ENCODE assay signal across 22 cellular contexts in the genomic region with DNA sequence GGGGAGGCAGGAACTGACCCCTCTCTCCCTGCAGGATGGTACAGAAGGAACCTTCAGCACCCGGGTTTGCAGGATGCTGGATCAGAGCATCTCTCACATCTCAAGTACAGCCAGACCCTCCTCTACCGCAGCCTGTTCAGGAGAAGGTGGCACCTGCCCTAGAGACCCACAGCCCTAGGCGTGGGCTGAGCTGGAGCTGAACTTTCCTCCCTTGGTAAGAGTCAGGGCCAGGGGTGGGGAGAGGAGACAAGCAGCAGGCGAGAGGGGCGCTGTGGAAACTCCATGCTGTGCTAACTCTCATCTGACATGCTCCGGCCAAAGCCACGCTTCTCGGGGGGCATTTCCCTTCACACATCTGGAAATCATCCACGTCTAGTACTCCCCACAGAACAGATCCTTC.
DNase-seq lines count a peak whose midpoint lies in the region; ATAC-seq and TF ChIP-seq lines count a peak whose summit lies in the region.
"Had no signal": no experiment of that assay in that cellular context is flagged by ENCODE, and none has a peak within 500 bp of the region (broad histone marks: within the 10 kb centered on the region; RNA-seq: fewer than 3 reads in every experiment).

No MANE protein-coding gene starts in this region.

- no peaks in the 10 kb centered on the region for H3K4me1 Mint-ChIP-seq in activated CD8-positive, alpha-beta T cell treated with anti-CD3 and anti-CD28 coated beads for 36 hours (ENCODE audit: low read depth)

- H4K20me1 ChIP-seq in OCI-LY1 (ENCODE audit: insufficient read depth, low read length), result no peaks in the 10 kb centered on the region

- no peak overlapping the region for H2BK12ac ChIP-seq in neuronal stem cell (ENCODE audit: low read length)

- H4K91ac ChIP-seq in neuronal stem cell (ENCODE audit: low read depth, low read length, poor library complexity), result no peak overlapping the region

- H3K9me3 ChIP-seq in right cardiac atrium (ENCODE audit: control insufficient read depth, low read length) (no peaks in the 10 kb centered on the region), OCI-LY1 (ENCODE audit: low read length) (no peaks in the 10 kb centered on the region), neuronal stem cell (replicated peaks in 1 of 2; ENCODE audit: control insufficient read depth in 2 of 2, insufficient read depth in 1 of 2, low read depth in 1 of 2, low read length in 2 of 2) (no peaks in the 10 kb centered on the region)
- H3K9me3 ChIP-seq: HAP-1, MG63, Peyer's patch had no signal

- H3K4me1 ChIP-seq in right cardiac atrium (ENCODE audit: control insufficient read depth, insufficient read depth, low read length), result no peaks in the 10 kb centered on the region
- H3K4me1 ChIP-seq in OCI-LY1 (ENCODE audit: insufficient read depth, low read length, severe bottlenecking), result peaks cover 82% of the 10 kb centered on the region
- H3K4me1 ChIP-seq in neuronal stem cell (ENCODE audit: control insufficient read depth in 2 of 2, insufficient read depth in 1 of 2, low read depth in 1 of 2, low read length in 2 of 2), result peaks cover 0 to 5% of the 10 kb centered on the region in 2 donors
- H3K4me1 ChIP-seq: Peyer's patch had no signal

- H2BK15ac ChIP-seq in neuronal stem cell (ENCODE audit: low read length), result no peak overlapping the region

- H3K79me1 ChIP-seq in neuronal stem cell (ENCODE audit: low read depth, low read length), result peaks cover 16% of the 10 kb centered on the region

- CTCF ChIA-PET in activated CD8-positive, alpha-beta T cell treated with anti-CD3 and anti-CD28 coated beads for 36 hours (lab: Charles Lee), result no interaction called here

- no peaks in the 10 kb centered on the region for H3K36me3 Mint-ChIP-seq in activated CD8-positive, alpha-beta T cell treated with anti-CD3 and anti-CD28 coated beads for 36 hours (ENCODE audit: low read depth)

- H3K18ac ChIP-seq in neuronal stem cell (ENCODE audit: low read length), result peak overlapping the region; percentile 5

- no peaks in the 10 kb centered on the region for H3F3A ChIP-seq in OCI-LY1 (ENCODE audit: insufficient read depth, low read length)

- H4K8ac ChIP-seq in neuronal stem cell (ENCODE audit: low read depth, low read length), result no peak overlapping the region

- DNase-seq in left ventricle myocardium superior, result no peak
- no peak for DNase-seq in right cardiac atrium
- DNase-seq in neuronal stem cell (ENCODE audit: low spot score), result no peak
- no peak for DNase-seq in activated CD8-positive, alpha-beta T cell treated with anti-CD3 and anti-CD28 coated beads for 36 hours
- DNase-seq in NCI-H82 treated with DMSO at 0.1 percent for 48 hours (lab: John Stamatoyannopoulos, UW; ENCODE audit: unreplicated experiment), result no peak
- DNase-seq in foreskin melanocyte, result no peak
- DNase-seq: CD4-positive, alpha-beta T cell; EL; GDM1; GOT3; HFFc6; KG1; MG63; NCI-H2029; NCI-H2227 treated with DMSO at 0.1 percent for 48 hours; NCI-H526 treated with DMSO at 0.1 percent for 48 hours; OCI-M1; SHP77 treated with DMSO at 0.1 percent for 48 hours had no signal

- H2AK5ac ChIP-seq in neuronal stem cell (ENCODE audit: low read depth, low read length), result no peak overlapping the region

- peaks cover 43% of the 10 kb centered on the region; the same call in 1 of the 2 replicates for H3K36me3 ChIP-seq in OCI-LY1 (ENCODE audit: insufficient read depth, low read length)
- H3K36me3 ChIP-seq in neuronal stem cell (replicated peaks in 1 of 2; ENCODE audit: control insufficient read depth in 2 of 2, insufficient read depth in 2 of 2, low read length in 2 of 2), result no peaks in the 10 kb centered on the region
- H3K36me3 ChIP-seq: HAP-1, MG63, Peyer's patch had no signal

- no peak overlapping the region for H2BK5ac ChIP-seq in neuronal stem cell (ENCODE audit: low read length)

- peak; percentile 21; the same call in 1 of the 2 replicates for TF ChIP-seq CTCF in OCI-LY1 (IDR thresholded peaks at IDR 0.05; ENCODE audit: low read length)
- no peak for TF ChIP-seq CTCF in activated CD8-positive, alpha-beta T cell treated with anti-CD3 and anti-CD28 coated beads for 36 hours (IDR thresholded peaks at IDR 0.05)

- no peak overlapping the region for H2BK120ac ChIP-seq in neuronal stem cell (ENCODE audit: low read depth, low read length)

- H3K9me2 ChIP-seq in OCI-LY1 (ENCODE audit: low read depth, low read length), result no peaks in the 10 kb centered on the region

- H3K4ac ChIP-seq in neuronal stem cell (ENCODE audit: low read length), result no peak overlapping the region

- ATAC-seq in left ventricle myocardium superior (peak; percentile 13), right cardiac atrium (no peak)
- ATAC-seq in activated CD8-positive, alpha-beta T cell treated with anti-CD3 and anti-CD28 coated beads for 36 hours, result no peak
- ATAC-seq: GM12878 had no signal

- no peak overlapping the region for H3K27ac Mint-ChIP-seq in activated CD8-positive, alpha-beta T cell treated with anti-CD3 and anti-CD28 coated beads for 36 hours
- H3K27ac Mint-ChIP-seq: CD4-positive, alpha-beta T cell; HFFc6 had no signal

- no peak overlapping the region for H3K27ac ChIP-seq in right cardiac atrium (ENCODE audit: low read length)
- H3K27ac ChIP-seq in OCI-LY1 (ENCODE audit: low read depth, low read length, poor library complexity, severe bottlenecking), result peak overlapping the region; percentile 97
- H3K27ac ChIP-seq in neuronal stem cell (replicated peaks; ENCODE audit: low read length), result no peak overlapping the region
- H3K27ac ChIP-seq: Peyer's patch had no signal

- H3K79me2 ChIP-seq in OCI-LY1 (ENCODE audit: insufficient read depth, low read length), result peaks cover 67% of the 10 kb centered on the region

- no peaks in the 10 kb centered on the region for H3K9me3 Mint-ChIP-seq in activated CD8-positive, alpha-beta T cell treated with anti-CD3 and anti-CD28 coated beads for 36 hours
- H3K9me3 Mint-ChIP-seq: CD4-positive, alpha-beta T cell; HFFc6 had no signal

- H2AFZ ChIP-seq in OCI-LY1 (ENCODE audit: low read length) (no peak overlapping the region), neuronal stem cell (ENCODE audit: low read length) (no peak overlapping the region)

- intact Hi-C loops in left ventricle myocardium superior (cut with micrococcal nuclease) (no loop called here), right cardiac atrium (cut with DNase I) (no loop called here)
- intact Hi-C loops in activated CD8-positive, alpha-beta T cell treated with anti-CD3 and anti-CD28 coated beads for 36 hours (cut with micrococcal nuclease), result no loop called here

- no peak overlapping the region for H3K14ac ChIP-seq in neuronal stem cell (ENCODE audit: low read length)

- no peak overlapping the region for H3K23ac ChIP-seq in neuronal stem cell (ENCODE audit: low read depth, low read length, poor library complexity)

- 88% methylated on average over 9 of the region's 9 CpGs for WGBS in right cardiac atrium
- no CpG with 5 or more reads among the region's 9 CpGs for WGBS in neuronal stem cell (ENCODE audit: extremely low coverage in 2 of 2, insufficient read length in 2 of 2, insufficient replicate concordance in 1 of 2), 2 donors

- peak overlapping the region; percentile 13; the same call in 1 of the 2 replicates for H3K9ac ChIP-seq in OCI-LY1 (ENCODE audit: low read length)
- H3K9ac ChIP-seq in neuronal stem cell (ENCODE audit: low read depth, low read length, poor library complexity), result no peak overlapping the region

- no peaks in the 10 kb centered on the region for H3K27me3 ChIP-seq in right cardiac atrium (ENCODE audit: control insufficient read depth, insufficient read depth)
- H3K27me3 ChIP-seq in OCI-LY1 (ENCODE audit: insufficient read depth, low read length), result no peaks in the 10 kb centered on the region
- H3K27me3 ChIP-seq in neuronal stem cell (ENCODE audit: control insufficient read depth in 3 of 3, insufficient read depth in 3 of 3, low read depth in 1 of 3, low read length in 3 of 3), result no peaks in the 10 kb centered on the region
- H3K27me3 ChIP-seq: MG63, Peyer's patch had no signal

- POLR2A ChIA-PET in activated CD8-positive, alpha-beta T cell treated with anti-CD3 and anti-CD28 coated beads for 36 hours (lab: Charles Lee), result no interaction called here

- H3K4me3 Mint-ChIP-seq in activated CD8-positive, alpha-beta T cell treated with anti-CD3 and anti-CD28 coated beads for 36 hours, result no peak overlapping the region
- H3K4me3 Mint-ChIP-seq: CD4-positive, alpha-beta T cell; HFFc6 had no signal

- H3K4me2 ChIP-seq in OCI-LY1 (ENCODE audit: low read length), result peak overlapping the region; percentile 46; the same call in 1 of the 2 replicates
- no peak overlapping the region for H3K4me2 ChIP-seq in neuronal stem cell (ENCODE audit: insufficient read depth, low read length, poor library complexity, severe bottlenecking)

- H3K4me3 ChIP-seq in right cardiac atrium (ENCODE audit: low read length) (no peak overlapping the region), OCI-LY1 (ENCODE audit: low read depth, low read length, poor library complexity, severe bottlenecking) (peak overlapping the region; percentile 13), neuronal stem cell (ENCODE audit: low read length in 2 of 2) (no peak overlapping the region)
- H3K4me3 ChIP-seq: GM12878, HAP-1, MG63, Peyer's patch had no signal

- peaks cover 13% of the 10 kb centered on the region for H3K27me3 Mint-ChIP-seq in activated CD8-positive, alpha-beta T cell treated with anti-CD3 and anti-CD28 coated beads for 36 hours
